10 cellular contexts compared by ENCODE assay signal in genomic region chr20:34871320-34871926, GRCh38. TPM values are rescaled to one million over a fixed set of nuclear protein-coding genes. Genes with fewer than 3 reads are reported as not detected.
DNase-seq lines count a peak whose midpoint lies in the region; ATAC-seq and TF ChIP-seq lines count a peak whose summit lies in the region.
"Had no signal": no experiment of that assay in that cellular context is flagged by ENCODE, and none has a peak within 500 bp of the region (broad histone marks: within the 10 kb centered on the region; RNA-seq: fewer than 3 reads in every experiment).

No MANE protein-coding gene starts in this region.

- H3K36me3 Mint-ChIP-seq in activated CD4-positive, alpha-beta T cell treated with anti-CD3 and anti-CD28 coated beads, Interleukin-2, amount 10 ng/mL, durations not matched to agents 24 days and 14 days (ENCODE audit: low read depth), result peaks cover 5% of the 10 kb centered on the region
- no peaks in the 10 kb centered on the region for H3K36me3 Mint-ChIP-seq in activated CD8-positive, alpha-beta T cell treated with anti-CD3 and anti-CD28 coated beads, Interleukin-2, amount 10 ng/mL, durations not matched to agents 7 days and 5 days (ENCODE audit: low read depth)
- no peaks in the 10 kb centered on the region for H3K36me3 Mint-ChIP-seq in immature natural killer cell

- no peaks in the 10 kb centered on the region for H3K27me3 Mint-ChIP-seq in activated CD4-positive, alpha-beta T cell treated with anti-CD3 and anti-CD28 coated beads, Interleukin-2, amount 10 ng/mL, durations not matched to agents 24 days and 14 days
- H3K27me3 Mint-ChIP-seq in activated CD8-positive, alpha-beta T cell treated with anti-CD3 and anti-CD28 coated beads, Interleukin-2, amount 10 ng/mL, durations not matched to agents 7 days and 5 days (ENCODE audit: low read depth), result no peaks in the 10 kb centered on the region
- peaks cover 4 to 14% (median 13%) of the 10 kb centered on the region in 3 donors for H3K27me3 Mint-ChIP-seq in immature natural killer cell (ENCODE audit: low read depth in 3 of 3)

- intact Hi-C loops in activated CD4-positive, alpha-beta T cell treated with anti-CD3 and anti-CD28 coated beads, Interleukin-2, amount 10 ng/mL, durations not matched to agents 24 days and 14 days (cut with micrococcal nuclease), result loop anchor here (5.0 kb wide), 2 partner anchors 131 to 406 kb away; partner anchors contain the start of gene MMP24OS

- no peak overlapping the region for H2AFZ ChIP-seq in smooth muscle cell (ENCODE audit: low read depth)

- H3K4me3 Mint-ChIP-seq in activated CD4-positive, alpha-beta T cell treated with anti-CD3 and anti-CD28 coated beads, Interleukin-2, amount 10 ng/mL, durations not matched to agents 24 days and 14 days, result peak overlapping the region; percentile 94
- peak overlapping the region; percentile 64 for H3K4me3 Mint-ChIP-seq in activated CD8-positive, alpha-beta T cell treated with anti-CD3 and anti-CD28 coated beads, Interleukin-2, amount 10 ng/mL, durations not matched to agents 7 days and 5 days
- peak overlapping the region; percentile 36 to 85 (median 79) for H3K4me3 Mint-ChIP-seq in immature natural killer cell

- ATAC-seq in activated CD8-positive, alpha-beta T cell treated with anti-CD3 and anti-CD28 coated beads, Interleukin-2, amount 10 ng/mL, durations not matched to agents 7 days and 5 days, result no peak

- peak overlapping the region; percentile 96 for H3K4me2 ChIP-seq in smooth muscle cell
- H3K4me2 ChIP-seq: BLaER1 treated with 17β-estradiol and CSF1 and Interleukin-3, amounts not matched to agents 10 nM and 100 nM had no signal

- H3K9me3 ChIP-seq in smooth muscle cell (replicated peaks; ENCODE audit: low read depth), result no peaks in the 10 kb centered on the region
- H3K9me3 ChIP-seq: BLaER1 treated with 17β-estradiol and CSF1 and Interleukin-3, amounts not matched to agents 10 nM and 100 nM had no signal

- no peak overlapping the region for H3K4me3 ChIP-seq in smooth muscle cell
- H3K4me3 ChIP-seq: BLaER1 treated with 17β-estradiol and CSF1 and Interleukin-3, amounts not matched to agents 10 nM and 100 nM had no signal

- no peaks in the 10 kb centered on the region for H3K79me2 ChIP-seq in smooth muscle cell (ENCODE audit: low read depth)

- DNase-seq in activated CD4-positive, alpha-beta T cell treated with anti-CD3 and anti-CD28 coated beads, Interleukin-2, amount 10 ng/mL, durations not matched to agents 24 days and 14 days, result no peak
- no peak for DNase-seq in activated CD4-positive, alpha-beta T cell treated with anti-CD3 and anti-CD28 coated beads, Interleukin-2, amount 50 U/mL, for 1 hour
- DNase-seq in activated CD8-positive, alpha-beta T cell treated with anti-CD3 and anti-CD28 coated beads, Interleukin-2, amount 10 ng/mL, durations not matched to agents 7 days and 5 days, result no peak
- DNase-seq in immature natural killer cell (no peak), smooth muscle cell (lab: John Stamatoyannopoulos, UW; ENCODE audit: unreplicated experiment) (no peak), GOT3 (lab: John Stamatoyannopoulos, UW) (no peak), NCI-H2029 treated with DMSO at 0.1 percent for 48 hours (lab: John Stamatoyannopoulos, UW) (no peak), NCI-H187 (lab: John Stamatoyannopoulos, UW) (no peak)
- DNase-seq: NCI-H226 had no signal

- peaks cover 6% of the 10 kb centered on the region for H3K4me1 ChIP-seq in smooth muscle cell (ENCODE audit: low read depth)

- 98% methylated on average over 7 of the region's 7 CpGs for WGBS in smooth muscle cell (ENCODE audit: low lambda C conversion rate)

- no peak overlapping the region for H3K9ac ChIP-seq in smooth muscle cell (ENCODE audit: low read depth)
- H3K9ac ChIP-seq: BLaER1 treated with 17β-estradiol and CSF1 and Interleukin-3, amounts not matched to agents 10 nM and 100 nM had no signal

- POLR2A ChIA-PET in activated CD8-positive, alpha-beta T cell treated with anti-CD3 and anti-CD28 coated beads, Interleukin-2, amount 10 ng/mL, durations not matched to agents 7 days and 5 days (lab: Charles Lee), result no interaction called here

- no peak for TF ChIP-seq CTCF in smooth muscle cell (IDR thresholded peaks at IDR 0.05; ENCODE audit: borderline replicate concordance, insufficient read depth, poor library complexity, severe bottlenecking)

- peaks cover 19% of the 10 kb centered on the region for H4K20me1 ChIP-seq in smooth muscle cell (ENCODE audit: low read depth)
- H4K20me1 ChIP-seq: BLaER1 treated with 17β-estradiol and CSF1 and Interleukin-3, amounts not matched to agents 10 nM and 100 nM had no signal

- peak overlapping the region; percentile 74 for H3K27ac Mint-ChIP-seq in activated CD4-positive, alpha-beta T cell treated with anti-CD3 and anti-CD28 coated beads, Interleukin-2, amount 10 ng/mL, durations not matched to agents 24 days and 14 days
- H3K27ac Mint-ChIP-seq in activated CD8-positive, alpha-beta T cell treated with anti-CD3 and anti-CD28 coated beads, Interleukin-2, amount 10 ng/mL, durations not matched to agents 7 days and 5 days, result peak overlapping the region; percentile 15
- peak overlapping the region in 1 of 6 donors; percentile 74 for H3K27ac Mint-ChIP-seq in immature natural killer cell

- peaks cover 51% of the 10 kb centered on the region for H3K4me1 Mint-ChIP-seq in activated CD4-positive, alpha-beta T cell treated with anti-CD3 and anti-CD28 coated beads, Interleukin-2, amount 10 ng/mL, durations not matched to agents 24 days and 14 days
- peaks cover 46% of the 10 kb centered on the region for H3K4me1 Mint-ChIP-seq in activated CD8-positive, alpha-beta T cell treated with anti-CD3 and anti-CD28 coated beads, Interleukin-2, amount 10 ng/mL, durations not matched to agents 7 days and 5 days (ENCODE audit: low read depth)
- peaks cover 40 to 48% of the 10 kb centered on the region in 2 donors for H3K4me1 Mint-ChIP-seq in immature natural killer cell

- CTCF ChIA-PET in activated CD8-positive, alpha-beta T cell treated with anti-CD3 and anti-CD28 coated beads, Interleukin-2, amount 10 ng/mL, durations not matched to agents 7 days and 5 days (lab: Charles Lee), result interaction anchor here (0.9 to 3.3 kb wide), 3 partner anchors 15 to 85 kb away, joined by 4 to 10 read pairs (median 4); partner anchors contain the start of genes GSS and MYH7B

- no peaks in the 10 kb centered on the region for H3K9me3 Mint-ChIP-seq in activated CD4-positive, alpha-beta T cell treated with anti-CD3 and anti-CD28 coated beads, Interleukin-2, amount 10 ng/mL, durations not matched to agents 24 days and 14 days
- H3K9me3 Mint-ChIP-seq in activated CD8-positive, alpha-beta T cell treated with anti-CD3 and anti-CD28 coated beads, Interleukin-2, amount 10 ng/mL, durations not matched to agents 7 days and 5 days (ENCODE audit: insufficient read depth), result no peaks in the 10 kb centered on the region
- peaks cover 0 to 2% (median 0%) of the 10 kb centered on the region in 6 donors for H3K9me3 Mint-ChIP-seq in immature natural killer cell

- H3K36me3 ChIP-seq in smooth muscle cell (ENCODE audit: low read depth), result no peaks in the 10 kb centered on the region
- H3K36me3 ChIP-seq: BLaER1 treated with 17β-estradiol and CSF1 and Interleukin-3, amounts not matched to agents 10 nM and 100 nM had no signal

- H3K27me3 ChIP-seq in smooth muscle cell (ENCODE audit: low read depth), result no peaks in the 10 kb centered on the region

- H3F3A ChIP-seq in smooth muscle cell (ENCODE audit: low read depth), result peaks cover 5% of the 10 kb centered on the region

- H3K27ac ChIP-seq in smooth muscle cell (ENCODE audit: low read depth), result no peak overlapping the region
- H3K27ac ChIP-seq: BLaER1 treated with 17β-estradiol and CSF1 and Interleukin-3, amounts not matched to agents 10 nM and 100 nM had no signal

RNA-seq across cellular contexts. Expression of gene GGT7, which starts 1.2 kb away (rescaled TPM):
- 12.8 and 14.8 TPM in 2 replicates for total RNA-seq in activated CD4-positive, alpha-beta T cell treated with anti-CD3 and anti-CD28 coated beads, Interleukin-2, amount 10 ng/mL, durations not matched to agents 24 days and 14 days
- total RNA-seq in activated CD8-positive, alpha-beta T cell treated with anti-CD3 and anti-CD28 coated beads, Interleukin-2, amount 10 ng/mL, durations not matched to agents 7 days and 5 days, result 1 to 10 TPM; 5.2 to 6.0 TPM
- 1 to 10 TPM in 1 of 3 donors, under 1 TPM in 2; 0.85 to 2.6 (median 0.94) TPM for polyA plus RNA-seq in immature natural killer cell
- 2.8 and 4.0 TPM in 2 replicates for total RNA-seq in smooth muscle cell
- 15.2 and 19.0 TPM in 2 replicates for polyA plus RNA-seq in smooth muscle cell

RNA-seq across cellular contexts. Expression of gene ACSS2, which starts 5.0 kb away (rescaled TPM):
- 44.8 and 54.4 TPM in 2 replicates for total RNA-seq in activated CD4-positive, alpha-beta T cell treated with anti-CD3 and anti-CD28 coated beads, Interleukin-2, amount 10 ng/mL, durations not matched to agents 24 days and 14 days
- 10 to 100 TPM; 24.0 to 25.5 TPM for total RNA-seq in activated CD8-positive, alpha-beta T cell treated with anti-CD3 and anti-CD28 coated beads, Interleukin-2, amount 10 ng/mL, durations not matched to agents 7 days and 5 days
- polyA plus RNA-seq in immature natural killer cell (1 to 10 TPM; 1.5 to 4.9 (median 3.5) TPM), smooth muscle cell (27.1 and 37.7 TPM in 2 replicates)
- 33.9 and 35.1 TPM in 2 replicates for total RNA-seq in smooth muscle cell

RNA-seq across cellular contexts. Expression of gene NCOA6, which starts 46.0 kb away (rescaled TPM):
- 25.1 and 26.8 TPM in 2 replicates for total RNA-seq in activated CD4-positive, alpha-beta T cell treated with anti-CD3 and anti-CD28 coated beads, Interleukin-2, amount 10 ng/mL, durations not matched to agents 24 days and 14 days
- 10 to 100 TPM; 25.8 to 26.9 TPM for total RNA-seq in activated CD8-positive, alpha-beta T cell treated with anti-CD3 and anti-CD28 coated beads, Interleukin-2, amount 10 ng/mL, durations not matched to agents 7 days and 5 days
- 10 to 100 TPM in 1 of 3 donors, 1 to 10 TPM in 1, under 1 TPM in 1; 0.65 to 17.3 (median 3.0) TPM for polyA plus RNA-seq in immature natural killer cell
- 12.4 and 15.6 TPM in 2 replicates for total RNA-seq in smooth muscle cell
- polyA plus RNA-seq in smooth muscle cell, result 19.0 and 26.7 TPM in 2 replicates
